1 cellular context compared by ENCODE assay signal in the genomic region with DNA sequence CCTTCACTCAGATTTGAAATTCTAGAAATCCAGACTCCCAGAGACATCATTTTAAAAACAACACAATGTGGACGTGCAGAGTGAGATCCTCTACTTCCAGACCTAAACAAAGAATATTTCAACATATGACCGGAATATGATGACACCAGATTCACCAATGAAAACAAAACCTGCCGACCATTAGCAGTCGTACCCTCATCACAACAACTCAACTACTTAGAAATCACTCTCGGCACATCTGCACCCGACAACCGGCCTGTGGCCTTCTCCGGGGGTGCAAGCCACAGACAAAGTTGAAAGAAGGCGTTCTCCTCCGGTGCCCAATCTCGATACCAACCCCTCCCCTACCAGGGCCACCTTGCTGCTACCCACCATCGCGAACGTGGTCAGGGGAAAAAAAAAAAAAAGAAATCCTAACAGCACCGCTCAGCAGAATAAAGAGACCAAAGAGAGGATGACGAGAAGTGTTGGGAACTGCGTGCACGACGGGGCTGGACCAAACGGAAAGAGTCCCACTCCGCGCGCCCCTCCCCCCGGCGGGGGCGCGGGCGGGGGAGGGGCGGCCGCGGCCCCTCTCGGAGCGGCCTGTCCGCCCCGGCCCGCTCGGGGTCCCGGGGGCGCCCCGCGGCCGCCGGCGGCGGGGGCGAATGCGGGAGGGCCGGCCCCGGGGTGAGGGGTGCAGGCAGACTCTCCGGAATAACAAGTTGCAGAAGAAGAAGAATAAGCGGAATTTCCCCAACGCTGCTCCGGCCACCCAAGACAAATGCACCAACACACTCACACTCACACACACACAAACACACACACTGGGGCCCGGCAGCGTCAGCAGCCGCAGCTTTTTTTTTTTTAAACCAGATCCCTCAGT.
A peak's percentile ranks its signal among the peaks of the same experiment; 100 is the strongest.
TF ChIP-seq lines count a peak whose summit lies in the region.

No MANE protein-coding gene starts in this region.

TF ChIP-seq in K562, 482 proteins besides CTCF, POLR2A, EP300 and RAD21 (continues in another document):
- TF ChIP-seq SMARCA4 (IDR thresholded peaks at IDR 0.05): peak; percentile 25; the same call in 1 of the 2 replicates
- TF ChIP-seq ZNF282 (CRISPR knock-in tag; IDR thresholded peaks at IDR 0.05): no peak
- no peak for TF ChIP-seq NFIC (IDR thresholded peaks at IDR 0.05)
- TF ChIP-seq, protein P1, sequence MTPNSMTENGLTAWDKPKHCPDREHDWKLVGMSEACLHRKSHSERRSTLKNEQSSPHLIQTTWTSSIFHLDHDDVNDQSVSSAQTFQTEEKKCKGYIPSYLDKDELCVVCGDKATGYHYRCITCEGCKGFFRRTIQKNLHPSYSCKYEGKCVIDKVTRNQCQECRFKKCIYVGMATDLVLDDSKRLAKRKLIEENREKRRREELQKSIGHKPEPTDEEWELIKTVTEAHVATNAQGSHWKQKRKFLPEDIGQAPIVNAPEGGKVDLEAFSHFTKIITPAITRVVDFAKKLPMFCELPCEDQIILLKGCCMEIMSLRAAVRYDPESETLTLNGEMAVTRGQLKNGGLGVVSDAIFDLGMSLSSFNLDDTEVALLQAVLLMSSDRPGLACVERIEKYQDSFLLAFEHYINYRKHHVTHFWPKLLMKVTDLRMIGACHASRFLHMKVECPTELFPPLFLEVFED (CRISPR knock-in tag; conservative IDR thresholded peaks at IDR 0.05): 0 out of 2 replicates have a peak, but pooled peaks have one; percentile 12
- peak; percentile 49; the same call in 1 of the 2 replicates for TF ChIP-seq FOXJ2 (tag; IDR thresholded peaks at IDR 0.05)
- TF ChIP-seq MYC (IDR thresholded peaks at IDR 0.05; ENCODE audit: low read depth, low read length): 0 out of 2 replicates have a peak, but pooled peaks have one; percentile 47
- no peak for TF ChIP-seq MYC (CRISPR knock-in tag; IDR thresholded peaks at IDR 0.05; ENCODE audit: borderline replicate concordance, low read depth)
- no peak for TF ChIP-seq ZNF41 (CRISPR knock-in tag; conservative IDR thresholded peaks at IDR 0.05)
- TF ChIP-seq ZBTB8A (IDR thresholded peaks at IDR 0.05; ENCODE audit: partially characterized antibody): no peak
- TF ChIP-seq, protein P2, sequence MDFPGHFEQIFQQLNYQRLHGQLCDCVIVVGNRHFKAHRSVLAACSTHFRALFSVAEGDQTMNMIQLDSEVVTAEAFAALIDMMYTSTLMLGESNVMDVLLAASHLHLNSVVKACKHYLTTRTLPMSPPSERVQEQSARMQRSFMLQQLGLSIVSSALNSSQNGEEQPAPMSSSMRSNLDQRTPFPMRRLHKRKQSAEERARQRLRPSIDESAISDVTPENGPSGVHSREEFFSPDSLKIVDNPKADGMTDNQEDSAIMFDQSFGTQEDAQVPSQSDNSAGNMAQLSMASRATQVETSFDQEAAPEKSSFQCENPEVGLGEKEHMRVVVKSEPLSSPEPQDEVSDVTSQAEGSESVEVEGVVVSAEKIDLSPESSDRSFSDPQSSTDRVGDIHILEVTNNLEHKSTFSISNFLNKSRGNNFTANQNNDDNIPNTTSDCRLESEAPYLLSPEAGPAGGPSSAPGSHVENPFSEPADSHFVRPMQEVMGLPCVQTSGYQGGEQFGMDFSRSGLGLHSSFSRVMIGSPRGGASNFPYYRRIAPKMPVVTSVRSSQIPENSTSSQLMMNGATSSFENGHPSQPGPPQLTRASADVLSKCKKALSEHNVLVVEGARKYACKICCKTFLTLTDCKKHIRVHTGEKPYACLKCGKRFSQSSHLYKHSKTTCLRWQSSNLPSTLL (IDR thresholded peaks at IDR 0.05): no peak
- TF ChIP-seq SOX6 (IDR thresholded peaks at IDR 0.05): no peak
- TF ChIP-seq, protein P3, sequence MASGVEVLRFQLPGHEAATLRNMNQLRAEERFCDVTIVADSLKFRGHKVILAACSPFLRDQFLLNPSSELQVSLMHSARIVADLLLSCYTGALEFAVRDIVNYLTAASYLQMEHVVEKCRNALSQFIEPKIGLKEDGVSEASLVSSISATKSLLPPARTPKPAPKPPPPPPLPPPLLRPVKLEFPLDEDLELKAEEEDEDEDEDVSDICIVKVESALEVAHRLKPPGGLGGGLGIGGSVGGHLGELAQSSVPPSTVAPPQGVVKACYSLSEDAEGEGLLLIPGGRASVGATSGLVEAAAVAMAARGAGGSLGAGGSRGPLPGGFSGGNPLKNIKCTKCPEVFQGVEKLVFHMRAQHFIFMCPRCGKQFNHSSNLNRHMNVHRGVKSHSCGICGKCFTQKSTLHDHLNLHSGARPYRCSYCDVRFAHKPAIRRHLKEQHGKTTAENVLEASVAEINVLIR (CRISPR knock-in tag; IDR thresholded peaks at IDR 0.05): no peak
- TF ChIP-seq HEY1 (CRISPR knock-in tag; IDR thresholded peaks at IDR 0.05; ENCODE audit: borderline replicate concordance): no peak
- TF ChIP-seq ZFPM2 (CRISPR knock-in tag; IDR thresholded peaks at IDR 0.05): no peak
- TF ChIP-seq CEBPB (tag; IDR thresholded peaks at IDR 0.05): peak; percentile 88
- TF ChIP-seq, protein P4, sequence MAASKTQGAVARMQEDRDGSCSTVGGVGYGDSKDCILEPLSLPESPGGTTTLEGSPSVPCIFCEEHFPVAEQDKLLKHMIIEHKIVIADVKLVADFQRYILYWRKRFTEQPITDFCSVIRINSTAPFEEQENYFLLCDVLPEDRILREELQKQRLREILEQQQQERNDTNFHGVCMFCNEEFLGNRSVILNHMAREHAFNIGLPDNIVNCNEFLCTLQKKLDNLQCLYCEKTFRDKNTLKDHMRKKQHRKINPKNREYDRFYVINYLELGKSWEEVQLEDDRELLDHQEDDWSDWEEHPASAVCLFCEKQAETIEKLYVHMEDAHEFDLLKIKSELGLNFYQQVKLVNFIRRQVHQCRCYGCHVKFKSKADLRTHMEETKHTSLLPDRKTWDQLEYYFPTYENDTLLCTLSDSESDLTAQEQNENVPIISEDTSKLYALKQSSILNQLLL (CRISPR knock-in tag; IDR thresholded peaks at IDR 0.05; ENCODE audit: borderline replicate concordance): no peak
- TF ChIP-seq, protein P5, sequence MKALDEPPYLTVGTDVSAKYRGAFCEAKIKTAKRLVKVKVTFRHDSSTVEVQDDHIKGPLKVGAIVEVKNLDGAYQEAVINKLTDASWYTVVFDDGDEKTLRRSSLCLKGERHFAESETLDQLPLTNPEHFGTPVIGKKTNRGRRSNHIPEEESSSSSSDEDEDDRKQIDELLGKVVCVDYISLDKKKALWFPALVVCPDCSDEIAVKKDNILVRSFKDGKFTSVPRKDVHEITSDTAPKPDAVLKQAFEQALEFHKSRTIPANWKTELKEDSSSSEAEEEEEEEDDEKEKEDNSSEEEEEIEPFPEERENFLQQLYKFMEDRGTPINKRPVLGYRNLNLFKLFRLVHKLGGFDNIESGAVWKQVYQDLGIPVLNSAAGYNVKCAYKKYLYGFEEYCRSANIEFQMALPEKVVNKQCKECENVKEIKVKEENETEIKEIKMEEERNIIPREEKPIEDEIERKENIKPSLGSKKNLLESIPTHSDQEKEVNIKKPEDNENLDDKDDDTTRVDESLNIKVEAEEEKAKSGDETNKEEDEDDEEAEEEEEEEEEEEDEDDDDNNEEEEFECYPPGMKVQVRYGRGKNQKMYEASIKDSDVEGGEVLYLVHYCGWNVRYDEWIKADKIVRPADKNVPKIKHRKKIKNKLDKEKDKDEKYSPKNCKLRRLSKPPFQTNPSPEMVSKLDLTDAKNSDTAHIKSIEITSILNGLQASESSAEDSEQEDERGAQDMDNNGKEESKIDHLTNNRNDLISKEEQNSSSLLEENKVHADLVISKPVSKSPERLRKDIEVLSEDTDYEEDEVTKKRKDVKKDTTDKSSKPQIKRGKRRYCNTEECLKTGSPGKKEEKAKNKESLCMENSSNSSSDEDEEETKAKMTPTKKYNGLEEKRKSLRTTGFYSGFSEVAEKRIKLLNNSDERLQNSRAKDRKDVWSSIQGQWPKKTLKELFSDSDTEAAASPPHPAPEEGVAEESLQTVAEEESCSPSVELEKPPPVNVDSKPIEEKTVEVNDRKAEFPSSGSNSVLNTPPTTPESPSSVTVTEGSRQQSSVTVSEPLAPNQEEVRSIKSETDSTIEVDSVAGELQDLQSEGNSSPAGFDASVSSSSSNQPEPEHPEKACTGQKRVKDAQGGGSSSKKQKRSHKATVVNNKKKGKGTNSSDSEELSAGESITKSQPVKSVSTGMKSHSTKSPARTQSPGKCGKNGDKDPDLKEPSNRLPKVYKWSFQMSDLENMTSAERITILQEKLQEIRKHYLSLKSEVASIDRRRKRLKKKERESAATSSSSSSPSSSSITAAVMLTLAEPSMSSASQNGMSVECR (CRISPR knock-in tag; IDR thresholded peaks at IDR 0.05): no peak
- TF ChIP-seq ZNF12 (CRISPR knock-in tag; IDR thresholded peaks at IDR 0.05): no peak
- TF ChIP-seq, protein P6, sequence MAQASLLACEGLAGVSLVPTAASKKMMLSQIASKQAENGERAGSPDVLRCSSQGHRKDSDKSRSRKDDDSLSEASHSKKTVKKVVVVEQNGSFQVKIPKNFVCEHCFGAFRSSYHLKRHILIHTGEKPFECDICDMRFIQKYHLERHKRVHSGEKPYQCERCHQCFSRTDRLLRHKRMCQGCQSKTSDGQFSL (CRISPR knock-in tag; IDR thresholded peaks at IDR 0.05): no peak
- TF ChIP-seq, protein P6 (tag; IDR thresholded peaks at IDR 0.05): no peak
- no peak for TF ChIP-seq ZBTB1 (CRISPR knock-in tag; IDR thresholded peaks at IDR 0.05; ENCODE audit: borderline replicate concordance, low read depth)
- TF ChIP-seq NFATC3 (IDR thresholded peaks at IDR 0.05): no peak
- TF ChIP-seq ZNF316 (IDR thresholded peaks at IDR 0.05): peak; percentile 38
- TF ChIP-seq, protein P7, sequence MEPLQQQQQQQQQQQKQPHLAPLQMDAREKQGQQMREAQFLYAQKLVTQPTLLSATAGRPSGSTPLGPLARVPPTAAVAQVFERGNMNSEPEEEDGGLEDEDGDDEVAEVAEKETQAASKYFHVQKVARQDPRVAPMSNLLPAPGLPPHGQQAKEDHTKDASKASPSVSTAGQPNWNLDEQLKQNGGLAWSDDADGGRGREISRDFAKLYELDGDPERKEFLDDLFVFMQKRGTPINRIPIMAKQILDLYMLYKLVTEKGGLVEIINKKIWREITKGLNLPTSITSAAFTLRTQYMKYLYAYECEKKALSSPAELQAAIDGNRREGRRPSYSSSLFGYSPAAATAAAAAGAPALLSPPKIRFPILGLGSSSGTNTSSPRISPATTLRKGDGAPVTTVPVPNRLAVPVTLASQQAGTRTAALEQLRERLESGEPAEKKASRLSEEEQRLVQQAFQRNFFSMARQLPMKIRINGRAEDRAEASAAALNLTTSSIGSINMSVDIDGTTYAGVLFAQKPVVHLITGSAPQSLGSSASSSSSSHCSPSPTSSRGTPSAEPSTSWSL (CRISPR knock-in tag; IDR thresholded peaks at IDR 0.05; ENCODE audit: borderline replicate concordance): no peak
- TF ChIP-seq, protein P8, sequence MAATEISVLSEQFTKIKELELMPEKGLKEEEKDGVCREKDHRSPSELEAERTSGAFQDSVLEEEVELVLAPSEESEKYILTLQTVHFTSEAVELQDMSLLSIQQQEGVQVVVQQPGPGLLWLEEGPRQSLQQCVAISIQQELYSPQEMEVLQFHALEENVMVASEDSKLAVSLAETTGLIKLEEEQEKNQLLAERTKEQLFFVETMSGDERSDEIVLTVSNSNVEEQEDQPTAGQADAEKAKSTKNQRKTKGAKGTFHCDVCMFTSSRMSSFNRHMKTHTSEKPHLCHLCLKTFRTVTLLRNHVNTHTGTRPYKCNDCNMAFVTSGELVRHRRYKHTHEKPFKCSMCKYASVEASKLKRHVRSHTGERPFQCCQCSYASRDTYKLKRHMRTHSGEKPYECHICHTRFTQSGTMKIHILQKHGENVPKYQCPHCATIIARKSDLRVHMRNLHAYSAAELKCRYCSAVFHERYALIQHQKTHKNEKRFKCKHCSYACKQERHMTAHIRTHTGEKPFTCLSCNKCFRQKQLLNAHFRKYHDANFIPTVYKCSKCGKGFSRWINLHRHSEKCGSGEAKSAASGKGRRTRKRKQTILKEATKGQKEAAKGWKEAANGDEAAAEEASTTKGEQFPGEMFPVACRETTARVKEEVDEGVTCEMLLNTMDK (IDR thresholded peaks at IDR 0.05; ENCODE audit: borderline replicate concordance, insufficient read depth, low read depth, low read length, poor library complexity, severe bottlenecking): no peak
- TF ChIP-seq ZNF311 (CRISPR knock-in tag; IDR thresholded peaks at IDR 0.05): no peak
- no peak for TF ChIP-seq LCOR (CRISPR knock-in tag; IDR thresholded peaks at IDR 0.05)
- no peak for TF ChIP-seq KLF1 (tag; IDR thresholded peaks at IDR 0.05)
- TF ChIP-seq SETDB1 (IDR thresholded peaks at IDR 0.05; ENCODE audit: low read length): no peak
- no peak for TF ChIP-seq PCBP1 (IDR thresholded peaks at IDR 0.05; ENCODE audit: low read depth, low read length, poor library complexity, severe bottlenecking)
- TF ChIP-seq NUFIP1 (IDR thresholded peaks at IDR 0.05; ENCODE audit: partially characterized antibody): no peak
- TF ChIP-seq MAZ (CRISPR knock-in tag; conservative IDR thresholded peaks at IDR 0.05 in 1 of 2, IDR thresholded peaks at IDR 0.05 in 1 of 2): peak; percentile 30 to 64; a peak in 2 of 4 replicates
- TF ChIP-seq, protein P9, sequence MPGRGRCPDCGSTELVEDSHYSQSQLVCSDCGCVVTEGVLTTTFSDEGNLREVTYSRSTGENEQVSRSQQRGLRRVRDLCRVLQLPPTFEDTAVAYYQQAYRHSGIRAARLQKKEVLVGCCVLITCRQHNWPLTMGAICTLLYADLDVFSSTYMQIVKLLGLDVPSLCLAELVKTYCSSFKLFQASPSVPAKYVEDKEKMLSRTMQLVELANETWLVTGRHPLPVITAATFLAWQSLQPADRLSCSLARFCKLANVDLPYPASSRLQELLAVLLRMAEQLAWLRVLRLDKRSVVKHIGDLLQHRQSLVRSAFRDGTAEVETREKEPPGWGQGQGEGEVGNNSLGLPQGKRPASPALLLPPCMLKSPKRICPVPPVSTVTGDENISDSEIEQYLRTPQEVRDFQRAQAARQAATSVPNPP (IDR thresholded peaks at IDR 0.05; ENCODE audit: borderline replicate concordance, insufficient read depth, insufficient read length): no peak
- no peak for TF ChIP-seq MTA3 (IDR thresholded peaks at IDR 0.05; ENCODE audit: borderline replicate concordance)
- no peak for TF ChIP-seq ZNF146 (CRISPR knock-in tag; IDR thresholded peaks at IDR 0.05; ENCODE audit: unreplicated experiment)
